ENCODE assay signal across 16 cellular contexts in the genomic region with DNA sequence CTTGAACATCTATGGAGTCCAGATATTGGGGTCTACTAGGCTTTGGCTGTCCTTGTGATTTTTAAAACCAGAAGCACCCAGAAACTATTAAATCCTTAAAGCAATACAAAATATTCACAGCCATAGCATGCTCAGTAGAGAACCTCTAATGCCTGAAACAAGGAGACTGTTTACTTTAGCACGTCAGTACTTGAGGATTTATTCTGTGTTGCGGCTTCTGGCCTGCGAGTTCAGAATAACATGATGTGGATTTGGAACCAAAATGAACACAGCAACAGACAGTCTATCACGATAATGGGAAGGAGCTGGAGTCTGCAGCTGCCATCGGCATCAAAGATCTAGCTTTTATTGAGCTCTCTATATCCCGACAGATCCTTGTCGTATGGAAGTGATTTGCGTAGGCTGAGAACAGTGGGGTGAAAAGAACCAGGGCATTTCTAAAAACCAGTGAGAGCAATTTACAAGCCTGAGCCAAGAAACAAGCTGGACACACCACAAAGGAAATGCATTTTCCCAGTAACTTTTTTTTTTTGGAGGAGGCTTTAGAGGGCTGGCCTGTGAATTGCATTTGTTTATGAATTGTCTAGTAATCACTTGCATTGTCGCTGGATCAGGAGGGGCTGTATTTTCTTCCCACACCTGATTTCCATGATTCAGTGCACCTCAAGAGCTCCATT.
DNase-seq lines count a peak whose midpoint lies in the region; ATAC-seq and TF ChIP-seq lines count a peak whose summit lies in the region.
"Had no signal": no experiment of that assay in that cellular context is flagged by ENCODE, and none has a peak within 500 bp of the region (broad histone marks: within the 10 kb centered on the region; RNA-seq: fewer than 3 reads in every experiment).

No MANE protein-coding gene starts in this region.

- no peak overlapping the region for H3K4me3 ChIP-seq in astrocyte of the spinal cord (ENCODE audit: low read depth, low read length)
- H3K4me3 ChIP-seq: Peyer's patch, spleen, thyroid gland had no signal

- H3K36me3 Mint-ChIP-seq in HFFc6 (ENCODE audit: low read depth) (no peaks in the 10 kb centered on the region), nephron (ENCODE audit: low read depth) (peaks cover 14% of the 10 kb centered on the region)
- H3K36me3 Mint-ChIP-seq: activated naive CD8-positive, alpha-beta T cell treated with anti-CD3 and anti-CD28 coated beads for 36 hours had no signal

- H3K27ac Mint-ChIP-seq in HFFc6, result no peak overlapping the region
- H3K27ac Mint-ChIP-seq in nephron, result peak overlapping the region; percentile 70 to 93 (median 85)
- H3K27ac Mint-ChIP-seq: activated naive CD8-positive, alpha-beta T cell treated with anti-CD3 and anti-CD28 coated beads for 36 hours had no signal

- H3K4me3 Mint-ChIP-seq in HFFc6 (peak overlapping the region; percentile 33; the same call in 1 of the 2 replicates), nephron (peak overlapping the region in 1 of 3 experiments; percentile 39)
- H3K4me3 Mint-ChIP-seq: activated naive CD8-positive, alpha-beta T cell treated with anti-CD3 and anti-CD28 coated beads for 36 hours; activated T-cell treated with anti-CD3 and anti-CD28 coated beads, Interleukin-2, amount 50 U/mL, for 4 hours had no signal

- H3K27me3 Mint-ChIP-seq in HFFc6 (ENCODE audit: insufficient read depth), result peaks cover 2% of the 10 kb centered on the region; the same call in 1 of the 2 replicates
- H3K27me3 Mint-ChIP-seq in nephron (ENCODE audit: low read depth), result peaks cover 4% of the 10 kb centered on the region
- H3K27me3 Mint-ChIP-seq: activated naive CD8-positive, alpha-beta T cell treated with anti-CD3 and anti-CD28 coated beads for 36 hours had no signal

- no peak for ATAC-seq in HG03159 (IDR thresholded peaks at IDR 0.05; ENCODE audit: unreplicated experiment)
- ATAC-seq: activated T-cell treated with anti-CD3 and anti-CD28 coated beads, Interleukin-2, amount 50 U/mL, for 4 hours; left ventricle myocardium superior had no signal

- H3K9me3 Mint-ChIP-seq in HFFc6, result no peaks in the 10 kb centered on the region
- peaks cover 3% of the 10 kb centered on the region for H3K9me3 Mint-ChIP-seq in nephron

- DNase-seq in DMS153 treated with DMSO at 0.1 percent for 48 hours (lab: John Stamatoyannopoulos, UW; ENCODE audit: unreplicated experiment) (peak; percentile 35), HFFc6 (no peak), astrocyte of the spinal cord (ENCODE audit: low read depth, low spot score) (peak; percentile 50), GM10266 (ENCODE audit: extremely low spot score) (no peak), cerebellar cortex (ENCODE audit: low spot score) (no peak)
- DNase-seq: activated naive CD8-positive, alpha-beta T cell treated with anti-CD3 and anti-CD28 coated beads for 36 hours; activated T-cell treated with anti-CD3 and anti-CD28 coated beads, Interleukin-2, amount 50 U/mL, for 4 hours; central memory CD4-positive, alpha-beta T cell; left ventricle myocardium superior; NCI-H1694; NCI-H82; Peyer's patch had no signal

- in situ Hi-C loops in astrocyte of the spinal cord (cut with HindIII; ENCODE audit: low sequenced_read_pairs), result no loop called here

- no peak for TF ChIP-seq CTCF in HFFc6 (IDR thresholded peaks at IDR 0.05)
- TF ChIP-seq CTCF in astrocyte of the spinal cord (IDR thresholded peaks at IDR 0.05; ENCODE audit: low read depth, low read length), result no peak
- no peak for TF ChIP-seq CTCF in nephron (IDR thresholded peaks at IDR 0.05; ENCODE audit: unreplicated experiment in 3 of 3)
- no peak for TF ChIP-seq CTCF in GM10266 (IDR thresholded peaks at IDR 0.05; ENCODE audit: control insufficient read depth, insufficient read depth, low read depth, missing control alignments)

- peaks cover 4% of the 10 kb centered on the region for H3K4me1 Mint-ChIP-seq in HFFc6 (ENCODE audit: low read depth)
- H3K4me1 Mint-ChIP-seq in nephron, result peaks cover 19% of the 10 kb centered on the region
- H3K4me1 Mint-ChIP-seq: activated naive CD8-positive, alpha-beta T cell treated with anti-CD3 and anti-CD28 coated beads for 36 hours had no signal

Comparison
In these comparisons a context has a peak if more than half of its experiments do, and no peak if none do; other contexts are left out.
1. DNase-seq: peak in DMS153 treated with DMSO at 0.1 percent for 48 hours (single experiment) and astrocyte of the spinal cord (single experiment); none in HFFc6 (single experiment), GM10266 (single experiment) and cerebellar cortex (single experiment).